ENCODE assay signal across 20 cellular contexts in the genomic region with DNA sequence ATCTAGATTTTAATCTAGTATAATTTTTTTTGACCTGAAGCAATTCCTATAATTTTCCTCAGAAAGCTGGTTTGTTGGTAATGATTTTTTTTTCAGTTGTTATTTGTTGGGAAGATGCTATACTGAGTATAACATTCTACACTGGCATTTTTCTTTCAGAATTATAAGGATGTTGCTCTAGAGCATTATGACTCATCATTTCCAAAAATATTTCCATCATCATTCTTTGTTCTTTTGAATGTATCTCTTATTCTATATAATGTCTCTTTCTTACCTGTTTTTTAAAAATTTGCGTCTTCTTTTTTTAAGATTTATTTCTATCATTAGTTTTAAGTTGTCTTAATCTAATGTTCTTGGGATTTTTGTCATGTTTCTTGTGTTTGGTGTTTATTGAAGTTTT.
DNase-seq lines count a peak whose midpoint lies in the region; ATAC-seq, FAIRE-seq and TF ChIP-seq lines count a peak whose summit lies in the region.
"Had no signal": no experiment of that assay in that cellular context is flagged by ENCODE, and none has a peak within 500 bp of the region (broad histone marks: within the 10 kb centered on the region; RNA-seq: fewer than 3 reads in every experiment).

No MANE protein-coding gene starts in this region.

- no peak overlapping the region for H3K4me3 ChIP-seq in K562
- H3K4me3 ChIP-seq in small intestine (ENCODE audit: low read depth in 1 of 2, low read length in 2 of 2): no peak overlapping the region
- H3K4me3 ChIP-seq: BLaER1 treated with 17β-estradiol and CSF1 and Interleukin-3, amounts not matched to agents 10 nM and 100 nM had no signal

- no peak overlapping the region for H3K4me3 Mint-ChIP-seq in activated CD4-positive, alpha-beta T cell treated with anti-CD3 and anti-CD28 coated beads for 36 hours
- H3K4me3 Mint-ChIP-seq: B cell; CD4-positive, alpha-beta T cell; CD8-positive, alpha-beta T cell had no signal

- no peak for DNase-seq in K562 (ENCODE audit: extremely low read depth in 1 of 4, low spot score in 3 of 4)
- DNase-seq in small intestine: no peak
- no peak for DNase-seq in activated CD4-positive, alpha-beta T cell treated with anti-CD3 and anti-CD28 coated beads for 36 hours
- no peak for DNase-seq in caudate nucleus (lab: John Stamatoyannopoulos, UW)
- DNase-seq: AML-193; Caco-2; Calu3; CD4-positive, alpha-beta T cell; CD8-positive, alpha-beta T cell; DMS79 treated with DMSO at 0.1 percent for 48 hours; GF-D8 had no signal

- no peaks in the 10 kb centered on the region for H3K79me2 ChIP-seq in K562 (ENCODE audit: control insufficient read depth, insufficient read depth, low read length)

- H3K36me3 ChIP-seq in K562 (ENCODE audit: control insufficient read depth, insufficient read depth, low read length) (no peaks in the 10 kb centered on the region), small intestine (ENCODE audit: control insufficient read depth in 2 of 2, insufficient read depth in 2 of 2, low read length in 2 of 2) (no peaks in the 10 kb centered on the region)
- H3K36me3 ChIP-seq: BLaER1 treated with 17β-estradiol and CSF1 and Interleukin-3, amounts not matched to agents 10 nM and 100 nM had no signal

- TF ChIP-seq RAD21 in K562 (CRISPR knock-in tag; conservative IDR thresholded peaks at IDR 0.05 in 1 of 2, IDR thresholded peaks at IDR 0.05 in 1 of 2): no peak

- TF ChIP-seq EP300 in K562 (IDR thresholded peaks at IDR 0.05; ENCODE audit: low read length): no peak

- WGBS in K562 (ENCODE audit: insufficient coverage, low coverage, missing lambda C conversion rate): 60% methylated on average over 1 of the region's 1 CpG
- 91 to 93% (median 92%) methylated on average over 1 of the region's 1 CpG for WGBS in small intestine, 3 donors

- no TSS peak for BruUV-seq in K562 (replicated peaks; lab: Mats Ljungman, UMichigan)

- POLR2A ChIA-PET in K562 (lab: Yijun Ruan, JAX): no interaction called here
- POLR2A ChIA-PET in activated CD4-positive, alpha-beta T cell treated with anti-CD3 and anti-CD28 coated beads for 36 hours (lab: Charles Lee): no interaction called here

- H3K9me3 Mint-ChIP-seq in activated CD4-positive, alpha-beta T cell treated with anti-CD3 and anti-CD28 coated beads for 36 hours (ENCODE audit: low read depth): peaks cover 25% of the 10 kb centered on the region

- H3K9me3 ChIP-seq in K562 (replicated peaks; ENCODE audit: control insufficient read depth, insufficient read depth, low read depth, low read length): no peaks in the 10 kb centered on the region; the same call in 1 of the 2 replicates
- H3K9me3 ChIP-seq in small intestine (ENCODE audit: control insufficient read depth, low read depth): no peaks in the 10 kb centered on the region
- H3K9me3 ChIP-seq: BLaER1 treated with 17β-estradiol and CSF1 and Interleukin-3, amounts not matched to agents 10 nM and 100 nM; Caco-2 had no signal

- no peak for TF ChIP-seq POLR2A in K562 (conservative IDR thresholded peaks at IDR 0.05)

- CTCF ChIA-PET in K562 (lab: Yijun Ruan, JAX; ENCODE audit: low intra/inter-chr PET ratio): interaction anchor here (0.6 kb wide), 1 partner anchor 67 kb away, joined by 3 read pairs; no protein-coding TSS in a partner anchor
- CTCF ChIA-PET in activated CD4-positive, alpha-beta T cell treated with anti-CD3 and anti-CD28 coated beads for 36 hours (lab: Charles Lee): no interaction called here

- no peak overlapping the region for H3K27ac ChIP-seq in K562 (ENCODE audit: extremely low read depth, low read depth, low read length)
- no peak overlapping the region for H3K27ac ChIP-seq in small intestine (ENCODE audit: low read depth in 1 of 2, low read length in 1 of 2)
- no peak overlapping the region for H3K27ac ChIP-seq in caudate nucleus (ENCODE audit: low read depth, low read length)
- H3K27ac ChIP-seq: 22Rv1; BLaER1 treated with 17β-estradiol and CSF1 and Interleukin-3, amounts not matched to agents 10 nM and 100 nM; C4-2B had no signal

- H3K4me2 ChIP-seq in K562 (ENCODE audit: insufficient read depth, low read length): no peak overlapping the region
- H3K4me2 ChIP-seq: BLaER1 treated with 17β-estradiol and CSF1 and Interleukin-3, amounts not matched to agents 10 nM and 100 nM had no signal

- no peaks in the 10 kb centered on the region for H3K9me1 ChIP-seq in K562 (ENCODE audit: control insufficient read depth, insufficient read depth, low read length)

- H3K4me1 Mint-ChIP-seq in activated CD4-positive, alpha-beta T cell treated with anti-CD3 and anti-CD28 coated beads for 36 hours: no peaks in the 10 kb centered on the region
- H3K4me1 Mint-ChIP-seq: B cell had no signal

- no peak overlapping the region for H2AFZ ChIP-seq in K562 (ENCODE audit: low read depth, low read length)

- FAIRE-seq in A204.1 (lab: Jason Lieb, UNC) (peak; percentile 74), K562 (lab: Jason Lieb, UNC) (no peak), small intestine (lab: Jason Lieb, UNC) (peak; percentile 44)
- FAIRE-seq: D721Med, G401.6, GM12891, GM19239 had no signal

- no peaks in the 10 kb centered on the region for H4K20me1 ChIP-seq in K562 (replicated peaks; ENCODE audit: control insufficient read depth, insufficient read depth, low read length)
- H4K20me1 ChIP-seq: BLaER1 treated with 17β-estradiol and CSF1 and Interleukin-3, amounts not matched to agents 10 nM and 100 nM had no signal

- no peaks in the 10 kb centered on the region for H3K27me3 Mint-ChIP-seq in activated CD4-positive, alpha-beta T cell treated with anti-CD3 and anti-CD28 coated beads for 36 hours
- H3K27me3 Mint-ChIP-seq: B cell; CD4-positive, alpha-beta T cell had no signal

- no peak for ATAC-seq in K562
- ATAC-seq in activated CD4-positive, alpha-beta T cell treated with anti-CD3 and anti-CD28 coated beads for 36 hours: no peak
- ATAC-seq: CD8-positive, alpha-beta T cell had no signal

- H3K9ac ChIP-seq in K562 (ENCODE audit: insufficient read depth in 1 of 2, low read depth in 2 of 2, low read length in 2 of 2): no peak overlapping the region
- H3K9ac ChIP-seq: BLaER1 treated with 17β-estradiol and CSF1 and Interleukin-3, amounts not matched to agents 10 nM and 100 nM had no signal

- no peaks in the 10 kb centered on the region for H3K27me3 ChIP-seq in K562 (ENCODE audit: control insufficient read depth in 2 of 2, insufficient read depth in 2 of 2, low read length in 2 of 2)
- H3K27me3 ChIP-seq in small intestine (ENCODE audit: control insufficient read depth in 2 of 2, insufficient read depth in 2 of 2, low read length in 2 of 2): no peaks in the 10 kb centered on the region
- H3K27me3 ChIP-seq: BLaER1 treated with 17β-estradiol and CSF1 and Interleukin-3, amounts not matched to agents 10 nM and 100 nM had no signal

- no peaks in the 10 kb centered on the region for H3K36me3 Mint-ChIP-seq in activated CD4-positive, alpha-beta T cell treated with anti-CD3 and anti-CD28 coated beads for 36 hours (ENCODE audit: low read depth)
- H3K36me3 Mint-ChIP-seq: CD8-positive, alpha-beta T cell had no signal

- in situ Hi-C loops in K562 (cut with MboI): no loop called here

- no peak for TF ChIP-seq CTCF in K562 (IDR thresholded peaks at IDR 0.05 in 2 of 3, conservative IDR thresholded peaks at IDR 0.05 in 1 of 3; ENCODE audit: insufficient read depth in 2 of 3, low read depth in 1 of 3, low read length in 3 of 3)

- intact Hi-C loops in K562 (cut with micrococcal nuclease): no loop called here
- intact Hi-C loops in activated CD4-positive, alpha-beta T cell treated with anti-CD3 and anti-CD28 coated beads for 36 hours (cut with DNase I, micrococcal nuclease): no loop called here

- H3K4me1 ChIP-seq in K562 (replicated peaks in 1 of 2; ENCODE audit: control insufficient read depth in 2 of 2, insufficient read depth in 2 of 2, low read length in 2 of 2) (no peaks in the 10 kb centered on the region), small intestine (ENCODE audit: control insufficient read depth in 2 of 2, insufficient read depth in 1 of 2, low read depth in 1 of 2, low read length in 1 of 2) (no peaks in the 10 kb centered on the region)
- H3K4me1 ChIP-seq: BLaER1 treated with 17β-estradiol and CSF1 and Interleukin-3, amounts not matched to agents 10 nM and 100 nM; Caco-2 had no signal

- no peak overlapping the region for H3K27ac Mint-ChIP-seq in activated CD4-positive, alpha-beta T cell treated with anti-CD3 and anti-CD28 coated beads for 36 hours
- H3K27ac Mint-ChIP-seq: B cell; CD4-positive, alpha-beta T cell; CD8-positive, alpha-beta T cell had no signal

TF ChIP-seq in K562, 482 proteins besides CTCF, POLR2A, EP300 and RAD21 (continues in another document):
- TF ChIP-seq ZNF717 (CRISPR knock-in tag; IDR thresholded peaks at IDR 0.05) (no peak), ZNF316 (IDR thresholded peaks at IDR 0.05) (peak; percentile 53; the same call in 1 of the 2 replicates), MAFG (tag; conservative IDR thresholded peaks at IDR 0.05) (0 out of 2 replicates have a peak, but pooled peaks have one; percentile 6), ZNF134 (CRISPR knock-in tag; conservative IDR thresholded peaks at IDR 0.05) (no peak), ATF3 (IDR thresholded peaks at IDR 0.05) (peak; percentile 71), ATF3 (CRISPR knock-in tag; conservative IDR thresholded peaks at IDR 0.05) (no peak), HDAC1 (IDR thresholded peaks at IDR 0.05) (no peak)
- TF ChIP-seq, protein P1, sequence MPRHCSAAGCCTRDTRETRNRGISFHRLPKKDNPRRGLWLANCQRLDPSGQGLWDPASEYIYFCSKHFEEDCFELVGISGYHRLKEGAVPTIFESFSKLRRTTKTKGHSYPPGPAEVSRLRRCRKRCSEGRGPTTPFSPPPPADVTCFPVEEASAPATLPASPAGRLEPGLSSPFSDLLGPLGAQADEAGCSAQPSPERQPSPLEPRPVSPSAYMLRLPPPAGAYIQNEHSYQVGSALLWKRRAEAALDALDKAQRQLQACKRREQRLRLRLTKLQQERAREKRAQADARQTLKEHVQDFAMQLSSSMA (CRISPR knock-in tag; IDR thresholded peaks at IDR 0.05): no peak
